Comparison of ENCODE assay signal across 14 cellular contexts in genomic region chr17:38602862-38603785, GRCh38. TPM values are rescaled to one million over a fixed set of nuclear protein-coding genes. Genes with fewer than 3 reads are reported as not detected.
DNase-seq lines count a peak whose midpoint lies in the region; ATAC-seq and TF ChIP-seq lines count a peak whose summit lies in the region.
"Had no signal": no experiment of that assay in that cellular context is flagged by ENCODE, and none has a peak within 500 bp of the region (broad histone marks: within the 10 kb centered on the region; RNA-seq: fewer than 3 reads in every experiment).

No MANE protein-coding gene starts in this region.

- H2AFZ ChIP-seq in neural cell (ENCODE audit: low read depth, low read length), result no peak overlapping the region

- H3K27me3 Mint-ChIP-seq in endodermal cell (ENCODE audit: insufficient read depth), result peaks cover 62% of the 10 kb centered on the region

- H3K9me3 Mint-ChIP-seq in endodermal cell, result no peaks in the 10 kb centered on the region

- TF ChIP-seq RAD21 in neural cell (conservative IDR thresholded peaks at IDR 0.05), result no peak

- peak; percentile 65 for DNase-seq in endodermal cell
- DNase-seq in stimulated activated CD4-positive, alpha-beta T cell treated with anti-CD3 and anti-CD28 coated beads, Interleukin-1b, Interleukin-23, amount 100 ng/mL, for 48 hours, result no peak
- DNase-seq: activated CD4-positive, alpha-beta T cell treated with anti-CD3 and anti-CD28 coated beads, Interleukin-2, amount 50 U/mL, for 48 hours; activated naive CD4-positive, alpha-beta T cell treated with anti-CD3 and anti-CD28 coated beads, Interleukin-2, amount 50 U/mL, for 16 hours; NCI-H2081 treated with DMSO at 0.1 percent for 48 hours; NCI-H748 treated with DMSO at 0.1 percent for 48 hours had no signal

- no peak overlapping the region for H3K27ac Mint-ChIP-seq in endodermal cell

- H3K27me3 ChIP-seq in BLaER1 (peaks cover 48% of the 10 kb centered on the region), HUES6 (ENCODE audit: control insufficient read depth, insufficient read depth, low read length) (peaks cover 45% of the 10 kb centered on the region), endodermal cell (ENCODE audit: control insufficient read depth, insufficient read depth, low read length, poor library complexity, severe bottlenecking) (peaks cover 21% of the 10 kb centered on the region), neural cell (ENCODE audit: insufficient read depth, low read depth, low read length) (no peaks in the 10 kb centered on the region)

- H3K4me2 ChIP-seq in BLaER1 (peak overlapping the region; percentile 78), neural cell (ENCODE audit: low read length) (peak overlapping the region; percentile 100)

- H3K27ac ChIP-seq in BLaER1, result no peak overlapping the region
- no peak overlapping the region for H3K27ac ChIP-seq in HUES6 (ENCODE audit: low read depth, low read length)
- H3K27ac ChIP-seq in endodermal cell (ENCODE audit: low read depth, low read length), result no peak overlapping the region
- peak overlapping the region; percentile 91 for H3K27ac ChIP-seq in neural cell (ENCODE audit: low read length)
- H3K27ac ChIP-seq: gastroesophageal sphincter, vagina had no signal

- H3K9me3 ChIP-seq in BLaER1, result no peaks in the 10 kb centered on the region
- no peaks in the 10 kb centered on the region for H3K9me3 ChIP-seq in HUES6 (ENCODE audit: control insufficient read depth, insufficient read depth, low read depth, low read length)
- H3K9me3 ChIP-seq in endodermal cell (ENCODE audit: control insufficient read depth, low read length), result no peaks in the 10 kb centered on the region
- no peaks in the 10 kb centered on the region for H3K9me3 ChIP-seq in neural cell (ENCODE audit: low read length)
- H3K9me3 ChIP-seq: gastroesophageal sphincter, vagina had no signal

- WGBS in endodermal cell (ENCODE audit: insufficient coverage in 1 of 2, insufficient read length in 1 of 2), 2 experiments, result 59% methylated on average over 3 to 13 of the region's 13 CpGs

- H3K9me2 ChIP-seq in neural cell (ENCODE audit: insufficient read depth, low read length), result no peaks in the 10 kb centered on the region

- H3K4me3 Mint-ChIP-seq in endodermal cell, result no peak overlapping the region

- H3F3A ChIP-seq in neural cell (ENCODE audit: insufficient read depth, low read length, poor library complexity, severe bottlenecking), result peaks cover 4% of the 10 kb centered on the region

- TF ChIP-seq EP300 in neural cell (conservative IDR thresholded peaks at IDR 0.05; ENCODE audit: poor library complexity, severe bottlenecking), result no peak

- H3K4me3 ChIP-seq in BLaER1, result no peak overlapping the region
- peak overlapping the region; percentile 50; the same call in 1 of the 2 replicates for H3K4me3 ChIP-seq in HUES6 (ENCODE audit: low read depth, low read length)
- no peak overlapping the region for H3K4me3 ChIP-seq in endodermal cell (ENCODE audit: low read length)
- peak overlapping the region; percentile 73 for H3K4me3 ChIP-seq in neural cell (ENCODE audit: low read length)
- H3K4me3 ChIP-seq: gastroesophageal sphincter, vagina had no signal

- peaks cover 41% of the 10 kb centered on the region for H3K4me1 Mint-ChIP-seq in endodermal cell

- TF ChIP-seq CTCF in endodermal cell (conservative IDR thresholded peaks at IDR 0.05), result no peak
- no peak for TF ChIP-seq CTCF in neural cell (IDR thresholded peaks at IDR 0.05; ENCODE audit: poor library complexity, severe bottlenecking)

- peaks cover 62% of the 10 kb centered on the region for H3K79me2 ChIP-seq in neural cell (replicated peaks; ENCODE audit: insufficient read depth, low read length)

- no peaks in the 10 kb centered on the region for H3K36me3 Mint-ChIP-seq in endodermal cell (ENCODE audit: low read depth)

- H4K20me1 ChIP-seq in BLaER1, result peaks cover 16% of the 10 kb centered on the region
- H4K20me1 ChIP-seq in neural cell (ENCODE audit: insufficient read depth), result peaks cover 9% of the 10 kb centered on the region

- H3K4me1 ChIP-seq in BLaER1 (peaks cover 60% of the 10 kb centered on the region), HUES6 (ENCODE audit: control insufficient read depth, insufficient read depth, low read length) (peaks cover 69% of the 10 kb centered on the region), endodermal cell (ENCODE audit: control insufficient read depth, insufficient read depth, low read length) (peaks cover 24% of the 10 kb centered on the region)

- ATAC-seq in GM19395 (IDR thresholded peaks at IDR 0.05; ENCODE audit: unreplicated experiment) (no peak), HG02798 (IDR thresholded peaks at IDR 0.05; ENCODE audit: poor library complexity, unreplicated experiment) (no peak), HG02970 (IDR thresholded peaks at IDR 0.05; ENCODE audit: low FRiP score, unreplicated experiment) (no peak)
- ATAC-seq: gastroesophageal sphincter had no signal

- no peaks in the 10 kb centered on the region for H3K36me3 ChIP-seq in BLaER1
- H3K36me3 ChIP-seq in HUES6 (ENCODE audit: control insufficient read depth, insufficient read depth, low read length), result no peaks in the 10 kb centered on the region
- H3K36me3 ChIP-seq in endodermal cell (ENCODE audit: control insufficient read depth, insufficient read depth, low read length), result no peaks in the 10 kb centered on the region
- no peaks in the 10 kb centered on the region for H3K36me3 ChIP-seq in neural cell (ENCODE audit: insufficient read depth, low read length)
- H3K36me3 ChIP-seq: gastroesophageal sphincter, vagina had no signal

- H3K9ac ChIP-seq in BLaER1 (no peak overlapping the region), HUES6 (ENCODE audit: low read length) (no peak overlapping the region), endodermal cell (ENCODE audit: extremely low read depth, low read length, poor library complexity, severe bottlenecking) (no peak overlapping the region), neural cell (ENCODE audit: low read length) (peak overlapping the region; percentile 87)

TF ChIP-seq in neural cell, 6 proteins besides CTCF, POLR2A, EP300 and RAD21:
- TF ChIP-seq MXI1 (conservative IDR thresholded peaks at IDR 0.05; ENCODE audit: poor library complexity, severe bottlenecking), result no peak
- no peak for TF ChIP-seq TAF1 (IDR thresholded peaks at IDR 0.05; ENCODE audit: low read depth)
TF ChIP-seq in neural cell: peak in this region for 0.

RNA-seq across cellular contexts. Expression of gene SRCIN1, which starts 2.6 kb away (rescaled TPM):
- total RNA-seq in endodermal cell, result 1 to 10 TPM; 2.8 to 5.9 TPM
- 13.0 TPM for polyA plus RNA-seq in endodermal cell (2013, experiment 1 of 2)
- polyA plus RNA-seq in endodermal cell (2013, experiment 2 of 2), result 12.7 TPM
- 18.0 and 22.8 TPM in 2 replicates for polyA plus RNA-seq in neural cell
- polyA minus RNA-seq in neural cell, result 52.8 and 59.2 TPM in 2 replicates

Comparison
In these comparisons a context has a peak if more than half of its experiments do, and no peak if none do; other contexts are left out.
1. H3K4me3 ChIP-seq: peak in HUES6 (single experiment) and neural cell (single experiment); none in BLaER1 (single experiment) and endodermal cell (single experiment).